Comparison of ENCODE assay signal across 16 cellular contexts in genomic region chr10:97707134-97707861, GRCh38. TPM values are rescaled to one million over a fixed set of nuclear protein-coding genes. Genes with fewer than 3 reads are reported as not detected.
DNase-seq lines count a peak whose midpoint lies in the region; ATAC-seq and TF ChIP-seq lines count a peak whose summit lies in the region.
"Had no signal": no experiment of that assay in that cellular context is flagged by ENCODE, and none has a peak within 500 bp of the region (broad histone marks: within the 10 kb centered on the region; RNA-seq: fewer than 3 reads in every experiment).

No MANE protein-coding gene starts in this region.

- no peaks in the 10 kb centered on the region for H3K36me3 Mint-ChIP-seq in chondrocyte (ENCODE audit: low read depth)
- H3K36me3 Mint-ChIP-seq: CD8-positive, alpha-beta memory T cell had no signal

- peak overlapping the region; percentile 35 for H2AK5ac ChIP-seq in mesenchymal stem cell (ENCODE audit: low read length, severe bottlenecking)

- peaks cover 30% of the 10 kb centered on the region for H3K4me1 Mint-ChIP-seq in chondrocyte (ENCODE audit: low read depth)

- no peaks in the 10 kb centered on the region for H3K9me3 ChIP-seq in Panc1 (ENCODE audit: control insufficient read depth, insufficient read depth, low read depth, low read length)
- no peaks in the 10 kb centered on the region for H3K9me3 ChIP-seq in mesenchymal stem cell (ENCODE audit: control insufficient read depth, low read length)
- no peaks in the 10 kb centered on the region for H3K9me3 ChIP-seq in thoracic aorta

- H3K4me3 ChIP-seq in Panc1 (ENCODE audit: low read depth in 2 of 2, low read length in 2 of 2) = no peak overlapping the region
- H3K4me3 ChIP-seq in mesenchymal stem cell (ENCODE audit: insufficient read depth in 1 of 2, low read depth in 1 of 2, low read length in 2 of 2) = no peak overlapping the region
- H3K4me3 ChIP-seq in thoracic aorta = no peak overlapping the region

- no peak overlapping the region for H3K18ac ChIP-seq in mesenchymal stem cell (ENCODE audit: low read depth in 1 of 2, low read length in 2 of 2)

- no peak overlapping the region for H2BK15ac ChIP-seq in mesenchymal stem cell (ENCODE audit: low read depth, poor library complexity, severe bottlenecking)

- no peaks in the 10 kb centered on the region for H3K27me3 ChIP-seq in Panc1 (ENCODE audit: control insufficient read depth, insufficient read depth, low read length)
- H3K27me3 ChIP-seq in mesenchymal stem cell (ENCODE audit: control insufficient read depth in 1 of 2, insufficient read depth in 1 of 2, low read length in 2 of 2) = no peaks in the 10 kb centered on the region
- H3K27me3 ChIP-seq in thoracic aorta (replicated peaks; ENCODE audit: insufficient read depth) = no peaks in the 10 kb centered on the region

- H3K9ac ChIP-seq in mesenchymal stem cell (ENCODE audit: low read length) = no peak overlapping the region

- TF ChIP-seq CTCF in Panc1 (IDR thresholded peaks at IDR 0.05) (no peak), chondrocyte (IDR thresholded peaks at IDR 0.05) (no peak), thoracic aorta (IDR thresholded peaks at IDR 0.05) (no peak)

- no peak overlapping the region for H3K27ac Mint-ChIP-seq in chondrocyte (ENCODE audit: unreplicated experiment)
- H3K27ac Mint-ChIP-seq: CD8-positive, alpha-beta memory T cell had no signal

- H3K27me3 Mint-ChIP-seq in chondrocyte (ENCODE audit: low read depth) = no peaks in the 10 kb centered on the region

- H3K27ac ChIP-seq in Panc1 (ENCODE audit: low read length) = no peak overlapping the region
- H3K27ac ChIP-seq in mesenchymal stem cell (ENCODE audit: low read length, poor library complexity, severe bottlenecking) = no peak overlapping the region
- H3K27ac ChIP-seq in thoracic aorta = peak overlapping the region; percentile 78 to 94

- no peak overlapping the region for H4K91ac ChIP-seq in mesenchymal stem cell (ENCODE audit: low read length)

- H3K23ac ChIP-seq in mesenchymal stem cell (ENCODE audit: low read length in 2 of 2) = no peak overlapping the region

- no peak overlapping the region for H3K4ac ChIP-seq in mesenchymal stem cell (ENCODE audit: low read depth in 1 of 2, low read length in 2 of 2)

- no peak overlapping the region for H3K4me2 ChIP-seq in mesenchymal stem cell (ENCODE audit: low read length, poor library complexity, severe bottlenecking)

- no peak overlapping the region for H2BK12ac ChIP-seq in mesenchymal stem cell (ENCODE audit: low read length in 2 of 2)

- H2BK120ac ChIP-seq in mesenchymal stem cell (ENCODE audit: low read depth, low read length) = no peak overlapping the region

- WGBS in mesenchymal stem cell = 90% methylated on average over 10 of the region's 11 CpGs

- H3K14ac ChIP-seq in mesenchymal stem cell (ENCODE audit: low read length in 2 of 2) = peak overlapping the region in 1 of 2 experiments; percentile 11

- no peak overlapping the region for H3K4me3 Mint-ChIP-seq in chondrocyte (ENCODE audit: unreplicated experiment)

- H3K79me1 ChIP-seq in mesenchymal stem cell (replicated peaks; ENCODE audit: low read length, poor library complexity, severe bottlenecking) = no peaks in the 10 kb centered on the region

- CTCF ChIA-PET in Panc1 (lab: Charles Lee) = interaction anchor here (0.6 to 0.7 kb wide), 3 partner anchors 24 to 333 kb away, joined by 3 to 4 read pairs (median 3); no protein-coding TSS in a partner anchor

- ATAC-seq in Panc1 (peak; percentile 12; the same call in 1 of the 2 replicates), thoracic aorta (ENCODE audit: insufficient number of reproducible peaks, low FRiP score, low read depth) (no peak), HG03139 (IDR thresholded peaks at IDR 0.05; ENCODE audit: unreplicated experiment) (no peak)

- POLR2A ChIA-PET in Panc1 (lab: Charles Lee) = no interaction called here

- intact Hi-C loops in Panc1 (cut with micrococcal nuclease; ENCODE audit: unreplicated experiment) = no loop called here

- no peaks in the 10 kb centered on the region for H3K36me3 ChIP-seq in Panc1 (ENCODE audit: control insufficient read depth, insufficient read depth, low read length)
- H3K36me3 ChIP-seq in mesenchymal stem cell (ENCODE audit: control insufficient read depth in 1 of 2, insufficient read depth in 2 of 2, low read depth in 1 of 2, low read length in 2 of 2) = no peaks in the 10 kb centered on the region
- H3K36me3 ChIP-seq in thoracic aorta = no peaks in the 10 kb centered on the region

- peaks cover 2% of the 10 kb centered on the region for H3K9me3 Mint-ChIP-seq in chondrocyte (ENCODE audit: low read depth)

- DNase-seq in Panc1 (ENCODE audit: low read depth, low spot score) (no peak), chondrocyte (ENCODE audit: low spot score) (peak; percentile 81), mesenchymal stem cell (no peak), thoracic aorta (ENCODE audit: low spot score) (no peak), amygdala (lab: John Stamatoyannopoulos, UW) (no peak)
- DNase-seq in activated CD8-positive, alpha-beta memory T cell treated with anti-CD3 and anti-CD28 coated beads, Interleukin-2, amount 50 U/mL, for 4 hours = no peak
- DNase-seq: CD8-positive, alpha-beta memory T cell; DND-41; GDM1; NCI-H1417; NCI-H2029; NCI-H2171 treated with DMSO at 0.1 percent for 48 hours; NCI-H510A; NCI-H82; SIG-M5 had no signal

- no peak overlapping the region for H2AFZ ChIP-seq in mesenchymal stem cell (ENCODE audit: low read depth, low read length)

- BruUV-seq in Panc1 (replicated peaks; lab: Mats Ljungman, UMichigan) = no TSS peak

- in situ Hi-C loops in Panc1 (cut with HindIII; ENCODE audit: low pct_unique_long_range_greater_than_20kb, low sequenced_read_pairs) = no loop called here

- no peaks in the 10 kb centered on the region for H3K4me1 ChIP-seq in Panc1 (ENCODE audit: control insufficient read depth, insufficient read depth, low read length)
- H3K4me1 ChIP-seq in mesenchymal stem cell (ENCODE audit: control insufficient read depth, insufficient read depth, low read depth, low read length) = peaks cover 5% of the 10 kb centered on the region
- H3K4me1 ChIP-seq in thoracic aorta (ENCODE audit: control insufficient read depth in 1 of 2, low read depth in 2 of 2) = peaks cover 26 to 46% of the 10 kb centered on the region in 2 donors

- no peak overlapping the region for H2BK5ac ChIP-seq in mesenchymal stem cell (ENCODE audit: low read depth, low read length, poor library complexity, severe bottlenecking)

- H4K8ac ChIP-seq in mesenchymal stem cell (ENCODE audit: low read length) = no peak overlapping the region

RNA-seq across cellular contexts. Expression of gene MARVELD1, which starts 6.2 kb away (rescaled TPM):
- total RNA-seq in Panc1 (2021; ENCODE audit: unreplicated experiment) (53.1 TPM), chondrocyte (133 to 150 TPM (median 143 TPM) in 3 replicates), thoracic aorta (10 to 100 TPM; 85.0 to 97.9 TPM)
- polyA plus RNA-seq in Panc1 (2012; ENCODE audit: insufficient read length) = 58.1 TPM
- 67.9 TPM for polyA plus RNA-seq in mesenchymal stem cell (2013, experiment 1 of 2)
- polyA plus RNA-seq in mesenchymal stem cell (2013, experiment 2 of 2) = 69.0 TPM

RNA-seq across cellular contexts. Expression of gene AVPI1, which starts 20.3 kb away (rescaled TPM):
- 8.0 TPM for total RNA-seq in Panc1 (2021; ENCODE audit: unreplicated experiment)
- polyA plus RNA-seq in Panc1 (2012; ENCODE audit: insufficient read length) = 7.8 TPM
- total RNA-seq in chondrocyte = 5.1 to 7.7 TPM (median 6.5 TPM) in 3 replicates
- 5.8 TPM for polyA plus RNA-seq in mesenchymal stem cell (2013, experiment 1 of 2)
- 5.8 TPM for polyA plus RNA-seq in mesenchymal stem cell (2013, experiment 2 of 2)
- 10 to 100 TPM in 1 of 2 donors, 1 to 10 TPM in 1; 9.5 to 25.6 TPM for total RNA-seq in thoracic aorta

RNA-seq across cellular contexts. Expression of gene ZFYVE27, which starts 29.6 kb away (rescaled TPM):
- 37.9 TPM for total RNA-seq in Panc1 (2021; ENCODE audit: unreplicated experiment)
- polyA plus RNA-seq in Panc1 (2012; ENCODE audit: insufficient read length) = 27.8 TPM
- 16.9 to 18.1 TPM (median 17.1 TPM) in 3 replicates for total RNA-seq in chondrocyte
- polyA plus RNA-seq in mesenchymal stem cell (2013, experiment 1 of 2) = 9.1 TPM
- 8.1 TPM for polyA plus RNA-seq in mesenchymal stem cell (2013, experiment 2 of 2)
- 10 to 100 TPM; 24.8 to 25.5 TPM for total RNA-seq in thoracic aorta

Comparison
In these comparisons a context has a peak if more than half of its experiments do, and no peak if none do; other contexts are left out.
1. H3K27ac ChIP-seq: peak in thoracic aorta (2 of 2); none in Panc1 (single experiment) and mesenchymal stem cell (single experiment).